ENCODE assay signal across 8 cellular contexts in genomic region chr5:39716532-39716971, GRCh38.
A peak's percentile ranks its signal among the peaks of the same experiment; 100 is the strongest.
DNase-seq lines count a peak whose midpoint lies in the region; ATAC-seq and TF ChIP-seq lines count a peak whose summit lies in the region.

No MANE protein-coding gene starts in this region.

- peak; percentile 36 for TF ChIP-seq CTCF in AG09319 (IDR thresholded peaks at IDR 0.05; ENCODE audit: low read depth, low read length)
- TF ChIP-seq CTCF in colonic mucosa (IDR thresholded peaks at IDR 0.05), result peak; percentile 30
- no peak for TF ChIP-seq CTCF in natural killer cell (IDR thresholded peaks at IDR 0.05)

- H3K4me3 Mint-ChIP-seq in natural killer cell, result no peak overlapping the region

- H3K36me3 ChIP-seq in colonic mucosa, result no peaks in the 10 kb centered on the region

- H3K27me3 ChIP-seq in colonic mucosa, result no peaks in the 10 kb centered on the region

- no peak overlapping the region for H3K27ac ChIP-seq in colonic mucosa

- H3K9me3 Mint-ChIP-seq in natural killer cell, result no peaks in the 10 kb centered on the region

- ATAC-seq in GM18861 (IDR thresholded peaks at IDR 0.05; ENCODE audit: unreplicated experiment), result peak; percentile 59
- ATAC-seq in natural killer cell, result peak in 2 of 3 donors; percentile 38 to 53

- no peaks in the 10 kb centered on the region for H3K9me3 ChIP-seq in colonic mucosa

- H3K4me1 ChIP-seq in colonic mucosa, result no peaks in the 10 kb centered on the region

- no peak overlapping the region for H3K27ac Mint-ChIP-seq in natural killer cell

- H3K4me3 ChIP-seq in colonic mucosa, result no peak overlapping the region

- H3K4me1 Mint-ChIP-seq in natural killer cell, result no peaks in the 10 kb centered on the region

- H3K27me3 Mint-ChIP-seq in natural killer cell (ENCODE audit: low read depth in 2 of 2), result peaks cover 0 to 3% of the 10 kb centered on the region in 2 donors

- H3K9ac ChIP-seq in colonic mucosa (ENCODE audit: low read depth in 2 of 2, low read length in 2 of 2), result no peak overlapping the region

- DNase-seq in AG09319 (ENCODE audit: extremely low read depth, low read depth), result peak; percentile 3
- DNase-seq in HuH-7 (ENCODE audit: low spot score), result peak; percentile 96
- DNase-seq in SW480 (ENCODE audit: low spot score), result peak; percentile 66
- peak; percentile 58 for DNase-seq in colonic mucosa
- DNase-seq in natural killer cell, result no peak
- DNase-seq in NK-92 treated with Interleukin-12 subunit alpha and Interleukin-12 subunit beta, amount 100 ng/mL, for 24 hours (lab: John Stamatoyannopoulos, UW), result no peak
- DNase-seq in NCI-H1436 treated with DMSO at 0.1 percent for 48 hours (lab: John Stamatoyannopoulos, UW), result no peak

- intact Hi-C loops in colonic mucosa (cut with DNase I), result loop anchor here (10.0 kb wide), 2 partner anchors 228 to 1018 kb away; no protein-coding TSS in a partner anchor
- intact Hi-C loops in natural killer cell (cut with micrococcal nuclease), result no loop called here

- H3K36me3 Mint-ChIP-seq in natural killer cell, result no peaks in the 10 kb centered on the region

Comparison
In these comparisons a context has a peak if more than half of its experiments do, and no peak if none do; other contexts are left out.
1. DNase-seq: peak in AG09319 (single experiment), HuH-7 (single experiment), SW480 (single experiment) and colonic mucosa (single experiment); none in natural killer cell (single experiment), NK-92 treated with Interleukin-12 subunit alpha and Interleukin-12 subunit beta, amount 100 ng/mL, for 24 hours (single experiment) and NCI-H1436 treated with DMSO at 0.1 percent for 48 hours (single experiment).